Comparison of ENCODE assay signal across 34 cellular contexts in the genomic region with DNA sequence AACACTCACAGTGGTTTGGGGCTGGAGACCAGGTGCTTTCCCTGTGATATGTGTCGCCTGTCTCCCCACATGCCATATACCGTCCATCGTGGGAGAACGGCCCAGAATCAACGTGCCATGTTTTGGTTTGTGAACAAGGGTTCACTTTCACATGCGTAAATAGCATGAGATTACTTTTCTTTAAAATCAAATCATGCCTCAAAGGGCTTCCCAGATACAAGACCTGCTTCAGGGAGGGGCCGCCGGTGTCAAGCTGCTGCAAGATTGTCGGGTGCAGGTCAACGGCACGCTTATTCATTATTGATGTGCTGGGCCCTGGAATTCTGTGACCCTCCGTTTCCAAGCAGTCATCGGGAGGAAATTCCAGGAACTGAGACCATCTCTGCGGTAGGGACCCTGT.
"Had no signal": no experiment of that assay in that cellular context is flagged by ENCODE, and none has a peak within 500 bp of the region (broad histone marks: within the 10 kb centered on the region; RNA-seq: fewer than 3 reads in every experiment).

No MANE protein-coding gene starts in this region.

- H3K27me3 ChIP-seq: MG63 had no signal

- H3K36me3 ChIP-seq: MG63 had no signal

- H3K4me3 ChIP-seq: MG63 had no signal

- DNase-seq: Karpas-422, Kasumi-1, MG63, MM.1S, MV-4-11, NCI-H1048, NCI-H1092, NCI-H1092 treated with DMSO at 0.1 percent for 48 hours, NCI-H1105, NCI-H1105 treated with DMSO at 0.1 percent for 48 hours, NCI-H1417, NCI-H1417 treated with DMSO at 0.1 percent for 48 hours, NCI-H1436, NCI-H1436 treated with DMSO at 0.1 percent for 48 hours, NCI-H146, NCI-H1694, NCI-H1694 treated with DMSO at 0.1 percent for 48 hours, NCI-H187, NCI-H187 treated with DMSO at 0.1 percent for 48 hours, NCI-H1930, NCI-H2029, NCI-H2029 treated with DMSO at 0.1 percent for 48 hours, NCI-H2081, NCI-H2081 treated with DMSO at 0.1 percent for 48 hours, NCI-H2107, NCI-H2171, NCI-H2171 treated with DMSO at 0.1 percent for 48 hours, NCI-H2227 treated with DMSO at 0.1 percent for 48 hours, NCI-H226, NCI-H345, NCI-H446, NCI-H446 treated with DMSO at 0.1 percent for 48 hours, NCI-H510A, NCI-H510A treated with DMSO at 0.1 percent for 48 hours had no signal

- H3K9me3 ChIP-seq: MG63 had no signal
